12 cellular contexts compared by ENCODE assay signal in the genomic region with DNA sequence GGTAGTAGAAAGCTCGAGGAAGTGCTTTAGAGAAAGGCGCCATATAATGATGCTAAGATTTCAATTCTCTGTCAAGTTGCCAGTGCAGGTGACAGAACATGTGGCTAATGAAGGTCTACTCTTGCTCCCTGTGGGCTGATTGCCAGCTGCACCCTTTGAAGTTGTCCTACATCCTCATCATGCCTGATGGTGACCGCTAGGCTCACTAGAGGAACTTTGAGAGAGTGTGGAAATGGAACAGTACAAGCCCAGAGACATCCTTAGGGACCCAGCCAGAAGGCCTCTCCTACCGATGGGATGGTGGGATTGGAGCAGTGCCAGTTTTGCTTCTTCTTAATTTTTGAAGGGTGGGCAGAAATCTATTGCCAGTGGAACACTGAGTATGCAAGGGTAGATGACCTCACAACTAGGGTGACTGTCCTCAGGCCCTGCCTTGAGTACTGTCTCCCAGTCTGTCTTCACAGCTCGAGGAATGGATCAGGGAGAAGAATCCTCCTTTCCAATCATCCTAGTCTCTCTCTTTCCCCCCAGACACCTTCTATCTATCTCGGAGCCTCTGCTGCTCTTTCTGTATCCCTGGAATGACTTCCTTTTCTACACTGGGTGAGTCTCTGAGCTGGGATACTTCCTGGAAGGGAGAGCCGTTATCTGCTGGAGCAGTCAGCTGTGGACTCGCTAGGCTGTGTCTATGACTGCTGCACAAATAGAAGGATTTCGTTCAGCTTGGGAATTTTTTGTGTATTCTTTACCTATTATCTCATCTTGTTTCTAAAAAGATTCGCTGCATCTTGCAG. TPM values are rescaled to one million over a fixed set of nuclear protein-coding genes. Genes with fewer than 3 reads are reported as not detected.
A peak's percentile ranks its signal among the peaks of the same experiment; 100 is the strongest.
DNase-seq lines count a peak whose midpoint lies in the region; ATAC-seq and TF ChIP-seq lines count a peak whose summit lies in the region.
"Had no signal": no experiment of that assay in that cellular context is flagged by ENCODE, and none has a peak within 500 bp of the region (broad histone marks: within the 10 kb centered on the region; RNA-seq: fewer than 3 reads in every experiment).

No MANE protein-coding gene starts in this region.

- H3K27ac Mint-ChIP-seq in neural crest cell (ENCODE audit: unreplicated experiment): peak overlapping the region; percentile 21
- H3K27ac Mint-ChIP-seq: activated naive CD8-positive, alpha-beta T cell treated with anti-CD3 and anti-CD28 coated beads, Interleukin-2, amount 10 ng/mL, durations not matched to agents 7 days and 5 days; natural killer cell had no signal

- ATAC-seq in GM19328 (IDR thresholded peaks at IDR 0.05; ENCODE audit: unreplicated experiment) (no peak), GM21360 (IDR thresholded peaks at IDR 0.05; ENCODE audit: unreplicated experiment) (no peak)

- no peak overlapping the region for H3K4me3 ChIP-seq in coronary artery
- H3K4me3 ChIP-seq: GM23248, lung, SJSA1 had no signal

- H3K9me3 Mint-ChIP-seq in neural crest cell: no peaks in the 10 kb centered on the region
- H3K9me3 Mint-ChIP-seq: activated naive CD8-positive, alpha-beta T cell treated with anti-CD3 and anti-CD28 coated beads, Interleukin-2, amount 10 ng/mL, durations not matched to agents 7 days and 5 days; natural killer cell had no signal

- TF ChIP-seq CTCF in coronary artery (IDR thresholded peaks at IDR 0.05) (no peak), neural crest cell (conservative IDR thresholded peaks at IDR 0.05) (no peak)

- H3K36me3 Mint-ChIP-seq in neural crest cell (ENCODE audit: low read depth): no peaks in the 10 kb centered on the region
- H3K36me3 Mint-ChIP-seq: activated naive CD8-positive, alpha-beta T cell treated with anti-CD3 and anti-CD28 coated beads, Interleukin-2, amount 10 ng/mL, durations not matched to agents 7 days and 5 days; natural killer cell had no signal

- no peak overlapping the region for H3K27ac ChIP-seq in coronary artery
- H3K27ac ChIP-seq: GM23248, SJSA1 had no signal

- DNase-seq in DMS53 treated with DMSO at 0.1 percent for 48 hours (lab: John Stamatoyannopoulos, UW; ENCODE audit: unreplicated experiment): peak; percentile 43
- peak; percentile 22 for DNase-seq in NCI-H1105 (lab: John Stamatoyannopoulos, UW)
- peak; percentile 59 for DNase-seq in coronary artery (ENCODE audit: low spot score)
- DNase-seq in neural crest cell (ENCODE audit: low read depth, low spot score): no peak
- no peak for DNase-seq in GDM1 (lab: John Stamatoyannopoulos, UW)

- H3K27me3 Mint-ChIP-seq in neural crest cell (ENCODE audit: low read depth): no peaks in the 10 kb centered on the region

- peaks cover 31% of the 10 kb centered on the region for H3K4me1 Mint-ChIP-seq in neural crest cell

- H3K4me3 Mint-ChIP-seq in neural crest cell: no peak overlapping the region
- H3K4me3 Mint-ChIP-seq: natural killer cell had no signal

RNA-seq across cellular contexts. Expression of a gene that starts 33.5 kb away (rescaled TPM):
- total RNA-seq in neural crest cell: 29.1 and 31.1 TPM in 2 replicates

RNA-seq across cellular contexts. Expression of a gene that starts 36.7 kb away (rescaled TPM):
- 14.6 and 17.3 TPM in 2 replicates for total RNA-seq in neural crest cell

Comparison
In these comparisons a context has a peak if more than half of its experiments do, and no peak if none do; other contexts are left out.
1. DNase-seq: peak in DMS53 treated with DMSO at 0.1 percent for 48 hours (single experiment), NCI-H1105 (single experiment) and coronary artery (single experiment); none in neural crest cell (single experiment) and GDM1 (single experiment).